Comparison of ENCODE assay signal across 18 cellular contexts in genomic region chr2:22221006-22221405, GRCh38.
"Had no signal": no experiment of that assay in that cellular context is flagged by ENCODE, and none has a peak within 500 bp of the region (broad histone marks: within the 10 kb centered on the region; RNA-seq: fewer than 3 reads in every experiment).

No MANE protein-coding gene starts in this region.

- ATAC-seq: activated CD8-positive, alpha-beta T cell treated with anti-CD3 and anti-CD28 coated beads, Interleukin-2, amount 10 ng/mL, durations not matched to agents 7 days and 5 days; body of pancreas; gastrocnemius medialis; heart right ventricle; naive thymus-derived CD8-positive, alpha-beta T cell had no signal

- DNase-seq: activated CD4-positive, alpha-beta T cell treated with anti-CD3 and anti-CD28 coated beads, Interleukin-2, amount 10 ng/mL, durations not matched to agents 24 days and 14 days; activated CD4-positive, CD25-positive, alpha-beta regulatory T cell; activated CD8-positive, alpha-beta memory T cell treated with anti-CD3 and anti-CD28 coated beads, Interleukin-2, amount 50 U/mL, for 4 hours; activated CD8-positive, alpha-beta T cell treated with anti-CD3 and anti-CD28 coated beads, Interleukin-2, amount 10 ng/mL, durations not matched to agents 7 days and 5 days; activated gamma-delta T cell treated with Interleukin-2 at 50 U/mL for 16 hours; amniotic stem cell; body of pancreas; caudate nucleus; erythroblast; gastrocnemius medialis; heart right ventricle; naive thymus-derived CD8-positive, alpha-beta T cell; posterior cingulate gyrus; retina; stimulated activated CD4-positive, alpha-beta T cell treated with anti-CD3 and anti-CD28 coated beads, Interleukin-2, amount 100 ng/mL, for 48 hours; stimulated activated naive CD4-positive, alpha-beta T cell; substantia nigra; transverse colon had no signal
